ENCODE assay signal across 7 cellular contexts in genomic region chr10:89887830-89888229, GRCh38.
DNase-seq lines count a peak whose midpoint lies in the region; ATAC-seq and TF ChIP-seq lines count a peak whose summit lies in the region.

No MANE protein-coding gene starts in this region.

- no peak overlapping the region for H3K4me3 Mint-ChIP-seq in stimulated activated effector memory CD8-positive, alpha-beta T cell treated with anti-CD3 and anti-CD28 coated beads, Interleukin-12 subunit alpha, Interleukin-12 subunit beta, amount 100 ng/mL, for 72 hours

- TF ChIP-seq POLR2A in GM19099 (IDR thresholded peaks at IDR 0.05; ENCODE audit: extremely low read depth, insufficient read length, low read depth) = peak; percentile 25

- H3K4me1 Mint-ChIP-seq in stimulated activated effector memory CD8-positive, alpha-beta T cell treated with anti-CD3 and anti-CD28 coated beads, Interleukin-12 subunit alpha, Interleukin-12 subunit beta, amount 100 ng/mL, for 72 hours = no peaks in the 10 kb centered on the region

- no peaks in the 10 kb centered on the region for H3K9me3 Mint-ChIP-seq in stimulated activated effector memory CD8-positive, alpha-beta T cell treated with anti-CD3 and anti-CD28 coated beads, Interleukin-12 subunit alpha, Interleukin-12 subunit beta, amount 100 ng/mL, for 72 hours

- ATAC-seq in HG02973 (IDR thresholded peaks at IDR 0.05; ENCODE audit: unreplicated experiment) = peak; percentile 63
- ATAC-seq in stimulated activated effector memory CD8-positive, alpha-beta T cell treated with anti-CD3 and anti-CD28 coated beads, Interleukin-12 subunit alpha, Interleukin-12 subunit beta, amount 100 ng/mL, for 72 hours = peak; percentile 40

- no peak overlapping the region for H3K27ac Mint-ChIP-seq in stimulated activated effector memory CD8-positive, alpha-beta T cell treated with anti-CD3 and anti-CD28 coated beads, Interleukin-12 subunit alpha, Interleukin-12 subunit beta, amount 100 ng/mL, for 72 hours

- no peaks in the 10 kb centered on the region for H3K36me3 Mint-ChIP-seq in stimulated activated effector memory CD8-positive, alpha-beta T cell treated with anti-CD3 and anti-CD28 coated beads, Interleukin-12 subunit alpha, Interleukin-12 subunit beta, amount 100 ng/mL, for 72 hours

- DNase-seq in SK-N-DZ (ENCODE audit: low spot score) (peak; percentile 6), putamen (ENCODE audit: low spot score) (no peak), 8988T (no peak), NCI-H187 treated with DMSO at 0.1 percent for 48 hours (lab: John Stamatoyannopoulos, UW) (no peak)
- no peak for DNase-seq in stimulated activated effector memory CD8-positive, alpha-beta T cell treated with anti-CD3 and anti-CD28 coated beads, Interleukin-12 subunit alpha, Interleukin-12 subunit beta, amount 100 ng/mL, for 72 hours (ENCODE audit: low spot score in 2 of 2)
